17 cellular contexts compared by ENCODE assay signal in genomic region chr16:70561623-70562022, GRCh38. TPM values are rescaled to one million over a fixed set of nuclear protein-coding genes. Genes with fewer than 3 reads are reported as not detected.
DNase-seq lines count a peak whose midpoint lies in the region; ATAC-seq, FAIRE-seq and TF ChIP-seq lines count a peak whose summit lies in the region.
"Had no signal": no experiment of that assay in that cellular context is flagged by ENCODE, and none has a peak within 500 bp of the region (broad histone marks: within the 10 kb centered on the region; RNA-seq: fewer than 3 reads in every experiment).

No MANE protein-coding gene starts in this region.

- CTCF ChIA-PET in GM12878 (lab: Yijun Ruan, JAX): interaction anchor here (1.0 to 1.4 kb wide), 3 partner anchors 12 to 73 kb away, joined by 3 read pairs; no protein-coding TSS in a partner anchor

- no TSS peak for BruUV-seq in GM12878 (replicated peaks; lab: Mats Ljungman, UMichigan)

- SMC1A ChIA-PET in GM12878 (lab: Charles Lee; ENCODE audit: uncharacterized antibody, unreplicated experiment): interaction anchor here (0.6 to 1.1 kb wide), 4 partner anchors 9 to 30 kb away, joined by 3 read pairs; no protein-coding TSS in a partner anchor

- H3K4me3 ChIP-seq in GM12878 (no peak overlapping the region), pancreas (no peak overlapping the region), hepatocyte (no peak overlapping the region), small intestine (ENCODE audit: low read depth in 1 of 2, low read length in 2 of 2) (no peak overlapping the region)

- no peaks in the 10 kb centered on the region for H3K9me2 ChIP-seq in hepatocyte (replicated peaks; ENCODE audit: insufficient read depth)

- H3K27ac ChIP-seq in GM12878 (ENCODE audit: control insufficient read depth, insufficient read depth): no peak overlapping the region
- no peak overlapping the region for H3K27ac ChIP-seq in foreskin keratinocyte
- H3K27ac ChIP-seq in pancreas: no peak overlapping the region
- no peak overlapping the region for H3K27ac ChIP-seq in hepatocyte
- H3K27ac ChIP-seq in small intestine (ENCODE audit: low read depth in 1 of 2, low read length in 1 of 2): no peak overlapping the region
- H3K27ac ChIP-seq: brain microvascular endothelial cell, RWPE1 had no signal

- DNase-seq in G401 (ENCODE audit: low spot score) (peak; percentile 88), GM12878 (ENCODE audit: low read depth, low spot score) (no peak), foreskin keratinocyte (peak in 1 of 2 donors; percentile 57), pancreas (no peak), hepatocyte (ENCODE audit: low spot score) (no peak), NCI-H82 treated with DMSO at 0.1 percent for 48 hours (lab: John Stamatoyannopoulos, UW; ENCODE audit: unreplicated experiment) (no peak), small intestine (no peak), NCI-H1417 treated with DMSO at 0.1 percent for 48 hours (lab: John Stamatoyannopoulos, UW) (no peak)
- DNase-seq: activated naive CD4-positive, alpha-beta T cell treated with anti-CD3 and anti-CD28 coated beads, Interleukin-2, amount 50 U/mL, for 16 hours; brain microvascular endothelial cell; Karpas-422; naive thymus-derived CD8-positive, alpha-beta T cell; NCI-H1105 treated with DMSO at 0.1 percent for 48 hours; NCI-H2227 treated with DMSO at 0.1 percent for 48 hours; retina had no signal

- RAD21 ChIA-PET in GM12878 (lab: Charles Lee; ENCODE audit: unreplicated experiment): interaction anchor here (1.5 kb wide), 1 partner anchor 12 kb away, joined by 3 read pairs; no protein-coding TSS in a partner anchor

- TF ChIP-seq RAD21 in GM12878 (IDR thresholded peaks at IDR 0.05; ENCODE audit: insufficient read depth, low read depth, low read length): no peak

- WGBS in GM12878 (ENCODE audit: insufficient coverage, insufficient replicate concordance, low lambda C conversion rate, missing lambda C conversion rate): 94% methylated on average over 9 of the region's 9 CpGs
- WGBS in pancreas, 2 donors: 81 to 85% methylated on average over 9 of the region's 9 CpGs
- 96% methylated on average over 9 of the region's 9 CpGs for WGBS in hepatocyte (ENCODE audit: low lambda C conversion rate, missing lambda C conversion rate)
- WGBS in small intestine, 3 donors: 93 to 96% (median 94%) methylated on average over 9 of the region's 9 CpGs

- no peaks in the 10 kb centered on the region; the same call in 1 of the 2 replicates for H3K79me2 ChIP-seq in GM12878 (ENCODE audit: control insufficient read depth, insufficient read depth, low read length)
- H3K79me2 ChIP-seq in hepatocyte: peaks cover 11% of the 10 kb centered on the region

- no peaks in the 10 kb centered on the region for H3K4me1 ChIP-seq in GM12878 (ENCODE audit: control insufficient read depth, insufficient read depth, low read length)
- H3K4me1 ChIP-seq in foreskin keratinocyte: no peaks in the 10 kb centered on the region
- no peaks in the 10 kb centered on the region for H3K4me1 ChIP-seq in pancreas
- no peaks in the 10 kb centered on the region for H3K4me1 ChIP-seq in hepatocyte (ENCODE audit: insufficient read depth)
- H3K4me1 ChIP-seq in small intestine (ENCODE audit: control insufficient read depth in 2 of 2, insufficient read depth in 1 of 2, low read depth in 1 of 2, low read length in 1 of 2): no peaks in the 10 kb centered on the region

- TF ChIP-seq CTCF in GM12878 (IDR thresholded peaks at IDR 0.05 in 2 of 3, conservative IDR thresholded peaks at IDR 0.05 in 1 of 3; ENCODE audit: control insufficient read depth in 2 of 3, extremely low read depth in 1 of 3, insufficient read depth in 1 of 3, low read depth in 3 of 3, low read length in 3 of 3): no peak
- no peak for TF ChIP-seq CTCF in foreskin keratinocyte (conservative IDR thresholded peaks at IDR 0.05)
- TF ChIP-seq CTCF in pancreas (IDR thresholded peaks at IDR 0.05): no peak
- TF ChIP-seq CTCF in hepatocyte (IDR thresholded peaks at IDR 0.05; ENCODE audit: poor library complexity): no peak

- TF ChIP-seq EP300 in GM12878 (IDR thresholded peaks at IDR 0.05; ENCODE audit: borderline replicate concordance in 1 of 2, control insufficient read depth in 1 of 2, low read depth in 2 of 2, low read length in 2 of 2): no peak

- intact Hi-C loops in GM12878 (cut with micrococcal nuclease; ENCODE audit: unreplicated experiment) (no loop called here), pancreas (cut with DNase I) (no loop called here)

- H3K9me3 ChIP-seq in GM12878 (replicated peaks; ENCODE audit: control insufficient read depth, insufficient read depth, low read length) (no peaks in the 10 kb centered on the region), pancreas (no peaks in the 10 kb centered on the region), hepatocyte (ENCODE audit: low read depth) (no peaks in the 10 kb centered on the region), small intestine (ENCODE audit: control insufficient read depth, low read depth) (no peaks in the 10 kb centered on the region)

- in situ Hi-C loops in G401 (cut with HindIII; ENCODE audit: low sequenced_read_pairs): no loop called here
- in situ Hi-C loops in GM12878 (cut with MboI): no loop called here

- H3K27me3 ChIP-seq in GM12878 (replicated peaks in 1 of 2; ENCODE audit: control insufficient read depth in 2 of 2, insufficient read depth in 2 of 2, low read length in 1 of 2) (no peaks in the 10 kb centered on the region), foreskin keratinocyte (no peaks in the 10 kb centered on the region), pancreas (no peaks in the 10 kb centered on the region), hepatocyte (no peaks in the 10 kb centered on the region), small intestine (ENCODE audit: control insufficient read depth in 2 of 2, insufficient read depth in 2 of 2, low read length in 2 of 2) (no peaks in the 10 kb centered on the region)
- H3K27me3 ChIP-seq: brain microvascular endothelial cell had no signal

- H3K4me2 ChIP-seq in GM12878 (ENCODE audit: control insufficient read depth, insufficient read depth) (no peak overlapping the region), hepatocyte (no peak overlapping the region)

- POLR2A ChIA-PET in GM12878 (lab: Charles Lee): interaction anchor here (0.5 to 0.6 kb wide), 2 partner anchors 11 to 14 kb away, joined by 3 to 6 read pairs; no protein-coding TSS in a partner anchor

- H4K20me1 ChIP-seq in GM12878 (ENCODE audit: control insufficient read depth, insufficient read depth): no peaks in the 10 kb centered on the region
- H4K20me1 ChIP-seq in hepatocyte (ENCODE audit: insufficient read depth, poor library complexity, severe bottlenecking): no peaks in the 10 kb centered on the region

- no peak overlapping the region for H2AFZ ChIP-seq in GM12878 (ENCODE audit: control insufficient read depth, low read depth, low read length)
- H2AFZ ChIP-seq in hepatocyte: no peak overlapping the region

- FAIRE-seq in GM12878 (lab: Jason Lieb, UNC): no peak
- no peak for FAIRE-seq in pancreas (lab: Jason Lieb, UNC)
- FAIRE-seq in small intestine (lab: Jason Lieb, UNC): no peak
- FAIRE-seq: GM12891 had no signal

- TF ChIP-seq POLR2A in GM12878 (IDR thresholded peaks at IDR 0.05; ENCODE audit: low read depth, low read length): peak; percentile 37; the same call in 1 of the 2 replicates

- H3K36me3 ChIP-seq in GM12878 (ENCODE audit: control insufficient read depth in 2 of 2, insufficient read depth in 2 of 2, low read length in 1 of 2) (peaks cover 37 to 56% of the 10 kb centered on the region in 2 experiments), pancreas (peaks cover 21 to 98% (median 50%) of the 10 kb centered on the region in 3 donors), hepatocyte (replicated peaks; ENCODE audit: insufficient read depth, low read depth) (peaks cover 5% of the 10 kb centered on the region), small intestine (ENCODE audit: control insufficient read depth in 2 of 2, insufficient read depth in 2 of 2, low read length in 2 of 2) (peaks cover 35 to 46% of the 10 kb centered on the region in 2 donors)

- H3K9ac ChIP-seq in GM12878 (ENCODE audit: control insufficient read depth, insufficient read depth, low read length): no peak overlapping the region

- ATAC-seq in GM12878: no peak
- peak; percentile 44 for ATAC-seq in foreskin keratinocyte
- peak; percentile 36 to 67 (median 46) for ATAC-seq in pancreas
- ATAC-seq: naive thymus-derived CD8-positive, alpha-beta T cell had no signal

RNA-seq across cellular contexts. Expression of gene SF3B3, which starts 38.0 kb away (rescaled TPM):
- 43.6 and 98.0 TPM in 2 replicates for total RNA-seq in G401 (2014; rRNA removed; shearing (Covaris generic))
- 407 and 417 TPM in 2 replicates for total RNA-seq in GM12878 (2013; cell fraction: nucleolus; rRNA removed)
- total RNA-seq in GM12878 (2014; rRNA removed): 200 and 224 TPM in 2 replicates
- total RNA-seq in GM12878 (2014; rRNA removed; fragmentation: Illumina TruSeq; extraction: Trizol): 172 and 195 TPM in 2 replicates
- 416 and 453 TPM in 2 replicates for total RNA-seq in GM12878 (2021)
- polyA plus RNA-seq in GM12878 (2011; ENCODE audit: low read depth): 99.3 TPM
- polyA plus RNA-seq in GM12878 (2011; rRNA removed): 102 and 184 TPM in 2 replicates
- 202 and 266 TPM in 2 replicates for polyA plus RNA-seq in GM12878 (2011; cell fraction: cytosol; rRNA removed)
- 229 and 324 TPM in 2 replicates for polyA plus RNA-seq in GM12878 (2011; cell fraction: nucleus; rRNA removed)
- polyA plus RNA-seq in GM12878 (2012): 132 and 162 TPM in 2 replicates
- polyA plus RNA-seq in GM12878 (2014; fragmentation: Illumina TruSeq; extraction: Trizol): 349 and 362 TPM in 2 replicates
- polyA plus RNA-seq in GM12878 (2014; fragmentation: Nextera tagmentation; extraction: Ambion mirVana): 100 to 1,000 TPM; 151 to 206 TPM
- 134 and 139 TPM in 2 replicates for polyA plus RNA-seq in GM12878 (2014; rRNA removed)
- 100 to 1,000 TPM; 431 to 432 TPM for polyA plus RNA-seq in GM12878 (2016; fragmentation: Nextera tagmentation; extraction: Ambion mirVana)
- 255 and 285 TPM in 2 replicates for polyA minus RNA-seq in GM12878 (2011; rRNA and poly(A)+ RNA removed)
- polyA minus RNA-seq in GM12878 (2011; cell fraction: cytosol; rRNA and poly(A)+ RNA removed): 86.7 and 146 TPM in 2 replicates
- 82.1 and 153 TPM in 2 replicates for polyA minus RNA-seq in GM12878 (2011; cell fraction: nucleus; rRNA and poly(A)+ RNA removed)
- total RNA-seq in foreskin keratinocyte: 179 and 180 TPM in 2 replicates
- 155 and 199 TPM in 2 replicates for polyA plus RNA-seq in foreskin keratinocyte
- 100 to 1,000 TPM in 3 of 6 donors, 10 to 100 TPM in 3; 66.3 to 131 (median 103) TPM for total RNA-seq in pancreas
- 10 to 100 TPM; 43.9 to 68.3 TPM for polyA plus RNA-seq in pancreas
- total RNA-seq in hepatocyte: 112 and 147 TPM in 2 replicates
- 165 and 171 TPM in 2 replicates for polyA plus RNA-seq in hepatocyte
- polyA plus RNA-seq in small intestine: 10 to 100 TPM; 33.3 to 91.9 (median 46.7) TPM

RNA-seq across cellular contexts. Expression of gene COG4, which starts 38.3 kb away (rescaled TPM):
- 79.5 and 97.0 TPM in 2 replicates for total RNA-seq in G401 (2014; rRNA removed; shearing (Covaris generic))
- 66.9 and 75.2 TPM in 2 replicates for total RNA-seq in GM12878 (2013; cell fraction: nucleolus; rRNA removed)
- total RNA-seq in GM12878 (2014; rRNA removed) (32.0 and 33.9 TPM in 2 replicates), GM12878 (2014; rRNA removed; fragmentation: Illumina TruSeq; extraction: Trizol) (26.2 and 26.6 TPM in 2 replicates), GM12878 (2021) (39.0 and 51.5 TPM in 2 replicates), foreskin keratinocyte (42.7 and 53.0 TPM in 2 replicates), pancreas (10 to 100 TPM; 12.3 to 36.2 (median 16.6) TPM), hepatocyte (45.9 and 52.9 TPM in 2 replicates)
- 21.7 TPM for polyA plus RNA-seq in GM12878 (2011; ENCODE audit: low read depth)
- polyA plus RNA-seq in GM12878 (2011; rRNA removed) (31.8 and 35.3 TPM in 2 replicates), GM12878 (2014; fragmentation: Illumina TruSeq; extraction: Trizol) (22.3 and 25.0 TPM in 2 replicates), GM12878 (2014; fragmentation: Nextera tagmentation; extraction: Ambion mirVana) (1 to 10 TPM; 7.0 to 8.9 TPM), GM12878 (2014; rRNA removed) (32.0 and 32.2 TPM in 2 replicates), GM12878 (2016; fragmentation: Nextera tagmentation; extraction: Ambion mirVana) (10 to 100 TPM; 56.4 to 57.7 TPM), foreskin keratinocyte (31.2 and 39.1 TPM in 2 replicates), pancreas (10 to 100 TPM; 46.3 to 56.4 TPM), hepatocyte (35.3 and 48.9 TPM in 2 replicates), small intestine (10 to 100 TPM; 48.1 to 93.5 (median 50.8) TPM)
- polyA plus RNA-seq in GM12878 (2011; cell fraction: cytosol; rRNA removed): 27.8 and 44.8 TPM in 2 replicates
- 188 and 196 TPM in 2 replicates for polyA plus RNA-seq in GM12878 (2011; cell fraction: nucleus; rRNA removed)
- polyA plus RNA-seq in GM12878 (2012): 34.4 and 39.6 TPM in 2 replicates
- polyA minus RNA-seq in GM12878 (2011; rRNA and poly(A)+ RNA removed): 33.4 and 37.3 TPM in 2 replicates
- polyA minus RNA-seq in GM12878 (2011; cell fraction: cytosol; rRNA and poly(A)+ RNA removed): 11.4 and 12.2 TPM in 2 replicates
- 15.8 and 18.8 TPM in 2 replicates for polyA minus RNA-seq in GM12878 (2011; cell fraction: nucleus; rRNA and poly(A)+ RNA removed)
